ENCODE assay signal across 12 cellular contexts in the genomic region with DNA sequence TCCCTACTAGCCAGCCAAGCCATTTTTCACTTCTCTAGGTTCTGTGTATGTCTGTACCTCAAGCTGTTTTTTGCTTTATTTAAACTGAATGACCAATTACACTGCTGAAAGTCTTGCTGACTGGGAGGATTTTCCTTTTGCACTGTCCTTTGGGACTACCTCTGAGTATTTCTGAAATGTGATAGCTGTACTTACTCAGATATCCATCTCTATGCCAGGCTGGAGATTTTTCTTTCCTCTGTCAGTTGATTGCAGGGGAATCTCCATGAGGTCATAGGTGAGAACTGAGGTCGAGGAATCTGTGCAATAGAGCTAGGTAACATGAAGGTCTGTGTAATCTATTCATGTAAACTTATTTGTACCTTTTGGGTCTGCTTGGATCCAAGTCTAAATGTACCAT. TPM values are rescaled to one million over a fixed set of nuclear protein-coding genes. Genes with fewer than 3 reads are reported as not detected.
DNase-seq lines count a peak whose midpoint lies in the region; ATAC-seq and TF ChIP-seq lines count a peak whose summit lies in the region.
"Had no signal": no experiment of that assay in that cellular context is flagged by ENCODE, and none has a peak within 500 bp of the region (broad histone marks: within the 10 kb centered on the region; RNA-seq: fewer than 3 reads in every experiment).

No MANE protein-coding gene starts in this region.

- no peak for TF ChIP-seq CTCF in PC-3 (conservative IDR thresholded peaks at IDR 0.05; ENCODE audit: low read depth, low read length)

- no peaks in the 10 kb centered on the region for H3K36me3 ChIP-seq in ACC112 (ENCODE audit: insufficient read depth, low read length)
- no peaks in the 10 kb centered on the region for H3K36me3 ChIP-seq in PC-3 (ENCODE audit: low read depth, low read length)

- no peaks in the 10 kb centered on the region for H3K9me2 ChIP-seq in PC-3 (replicated peaks; ENCODE audit: low read length)

- DNase-seq in HCEC 1CT (peak; percentile 3), PC-3 (no peak), fibroblast of peridontal ligament (ENCODE audit: extremely low read depth) (peak; percentile 67), NCI-H187 treated with DMSO at 0.1 percent for 48 hours (lab: John Stamatoyannopoulos, UW) (no peak), DMS79 treated with DMSO at 0.1 percent for 48 hours (lab: John Stamatoyannopoulos, UW) (no peak), DMS153 treated with DMSO at 0.1 percent for 48 hours (lab: John Stamatoyannopoulos, UW; ENCODE audit: unreplicated experiment) (no peak)
- no peak for DNase-seq in activated effector memory CD4-positive, alpha-beta T cell treated with Interleukin-2 at 50 U/mL for 16 hours
- DNase-seq: activated CD4-positive, CD25-positive, alpha-beta regulatory T cell; NCI-H1417; T-cell had no signal

- H3K4me3 ChIP-seq in ACC112 (ENCODE audit: low read depth, low read length) (peak overlapping the region; percentile 43; the same call in 1 of the 2 replicates), PC-3 (ENCODE audit: low read length) (no peak overlapping the region)
- H3K4me3 ChIP-seq: smooth muscle cell had no signal

- no peaks in the 10 kb centered on the region for H3K9me3 ChIP-seq in PC-3 (ENCODE audit: low read length)

- intact Hi-C loops in PC-3 (cut with micrococcal nuclease): no loop called here

- H3K79me2 ChIP-seq in ACC112 (ENCODE audit: control insufficient read depth, insufficient read depth, low read length, unreplicated experiment): no peaks in the 10 kb centered on the region
- H3K79me2 ChIP-seq in PC-3 (ENCODE audit: low read length): no peaks in the 10 kb centered on the region

- no peak overlapping the region for H2AFZ ChIP-seq in ACC112 (ENCODE audit: low read length, unreplicated experiment)
- no peak overlapping the region for H2AFZ ChIP-seq in PC-3 (ENCODE audit: low read length)

- no peak for ATAC-seq in PC-3
- ATAC-seq: T-cell had no signal

- no peaks in the 10 kb centered on the region for H3F3A ChIP-seq in PC-3 (ENCODE audit: low read length, unreplicated experiment)

- no TSS peak for BruUV-seq in PC-3 (replicated peaks; lab: Mats Ljungman, UMichigan)

- CTCF ChIA-PET in PC-3 (lab: Charles Lee): interaction anchor here (0.5 to 0.7 kb wide), 3 partner anchors 10 to 80 kb away, joined by 3 to 4 read pairs (median 3); no protein-coding TSS in a partner anchor

- H4K20me1 ChIP-seq in PC-3 (ENCODE audit: low read length): no peaks in the 10 kb centered on the region

- POLR2A ChIA-PET in PC-3 (lab: Charles Lee; ENCODE audit: unreplicated experiment): no interaction called here

- no peak overlapping the region for H3K9ac ChIP-seq in PC-3 (ENCODE audit: low read length)

- no peaks in the 10 kb centered on the region for H3K27me3 ChIP-seq in ACC112 (ENCODE audit: insufficient read depth, low read length)
- H3K27me3 ChIP-seq in PC-3 (ENCODE audit: low read length): no peaks in the 10 kb centered on the region

- H3K27ac ChIP-seq in ACC112 (ENCODE audit: low read depth, low read length) (peak overlapping the region; percentile 96), PC-3 (ENCODE audit: low read length) (peak overlapping the region; percentile 15; the same call in 1 of the 2 replicates)

- no peak overlapping the region for H3K4me2 ChIP-seq in PC-3 (ENCODE audit: low read length)

- peaks cover 48% of the 10 kb centered on the region for H3K4me1 ChIP-seq in ACC112 (ENCODE audit: control insufficient read depth, insufficient read depth, low read length, unreplicated experiment)
- H3K4me1 ChIP-seq in PC-3 (ENCODE audit: insufficient read depth, low read length): peaks cover 22% of the 10 kb centered on the region; the same call in 1 of the 2 replicates

RNA-seq across cellular contexts. Expression of gene ANKRD1, which starts 38.9 kb away (rescaled TPM):
- total RNA-seq in PC-3 (2014; rRNA removed): 2.8 and 3.5 TPM in 2 replicates
- total RNA-seq: T-cell had no signal

Comparison
In these comparisons a context has a peak if more than half of its experiments do, and no peak if none do; other contexts are left out.
1. DNase-seq: peak in HCEC 1CT (single experiment) and fibroblast of peridontal ligament (single experiment); none in PC-3 (single experiment), NCI-H187 treated with DMSO at 0.1 percent for 48 hours (single experiment), DMS79 treated with DMSO at 0.1 percent for 48 hours (single experiment), activated effector memory CD4-positive, alpha-beta T cell treated with Interleukin-2 at 50 U/mL for 16 hours (single experiment) and DMS153 treated with DMSO at 0.1 percent for 48 hours (single experiment).